In genomic region chr5:143341807-143342570, GRCh38 we compare ENCODE assay signal across 10 cellular contexts.
DNase-seq lines count a peak whose midpoint lies in the region; ATAC-seq and TF ChIP-seq lines count a peak whose summit lies in the region.
"Had no signal": no experiment of that assay in that cellular context is flagged by ENCODE, and none has a peak within 500 bp of the region (broad histone marks: within the 10 kb centered on the region; RNA-seq: fewer than 3 reads in every experiment).

No MANE protein-coding gene starts in this region.

- H3K4me1 Mint-ChIP-seq in Calu3 (ENCODE audit: low read depth, unreplicated experiment): peaks cover 36% of the 10 kb centered on the region

- no peaks in the 10 kb centered on the region for H3K27me3 ChIP-seq in mammary epithelial cell (ENCODE audit: insufficient read depth, low read length)
- H3K27me3 ChIP-seq in thyroid gland: no peaks in the 10 kb centered on the region

- dilution Hi-C loops in mammary epithelial cell (cut with HindIII; ENCODE audit: low sequenced_read_pairs): no loop called here

- H2AFZ ChIP-seq in mammary epithelial cell (ENCODE audit: low read depth, low read length): no peak overlapping the region

- no peak for DNase-seq in Calu3
- peak; percentile 67 for DNase-seq in LHCN-M2 (ENCODE audit: low read depth)
- DNase-seq in mammary epithelial cell: peak; percentile 73
- peak; percentile 39 to 40 for DNase-seq in lung microvascular endothelial cell (ENCODE audit: low read depth in 2 of 2)
- no peak for DNase-seq in thyroid gland
- DNase-seq in mucosa of gallbladder (ENCODE audit: low spot score): no peak
- DNase-seq: activated CD8-positive, alpha-beta memory T cell treated with anti-CD3 and anti-CD28 coated beads, Interleukin-2, amount 10 ng/mL, durations not matched to agents 7 days and 5 days; NCI-H82 had no signal

- no peaks in the 10 kb centered on the region for H3K36me3 Mint-ChIP-seq in Calu3 (ENCODE audit: insufficient read depth, unreplicated experiment)

- in situ Hi-C loops in mammary epithelial cell (cut with MboI; ENCODE audit: low sequenced_read_pairs in 2 of 2): no loop called here

- TF ChIP-seq CTCF in Calu3 (IDR thresholded peaks at IDR 0.05; ENCODE audit: unreplicated experiment): no peak
- no peak for TF ChIP-seq CTCF in mammary epithelial cell (conservative IDR thresholded peaks at IDR 0.05 in 1 of 2, IDR thresholded peaks at IDR 0.05 in 1 of 2; ENCODE audit: extremely low read depth in 1 of 2, insufficient read depth in 1 of 2, low read depth in 1 of 2, low read length in 2 of 2)
- TF ChIP-seq CTCF in thyroid gland (IDR thresholded peaks at IDR 0.05): no peak

- 67% methylated on average over 4 of the region's 4 CpGs for WGBS in mammary epithelial cell (ENCODE audit: low coverage, missing lambda C conversion rate)
- WGBS in thyroid gland, 2 donors: 80 to 86% methylated on average over 4 of the region's 4 CpGs

- no peak for ATAC-seq in GM21360 (IDR thresholded peaks at IDR 0.05; ENCODE audit: unreplicated experiment)
- no peak for ATAC-seq in GM19397 (IDR thresholded peaks at IDR 0.05; ENCODE audit: unreplicated experiment)
- ATAC-seq: activated CD8-positive, alpha-beta memory T cell treated with anti-CD3 and anti-CD28 coated beads, Interleukin-2, amount 10 ng/mL, durations not matched to agents 7 days and 5 days had no signal

- peak overlapping the region; percentile 15 for H3K4me2 ChIP-seq in mammary epithelial cell (ENCODE audit: insufficient read depth, low read depth, low read length)

- CTCF ChIA-PET in Calu3 (lab: Charles Lee): no interaction called here
- CTCF ChIA-PET in mammary epithelial cell (lab: Charles Lee; ENCODE audit: low non-redundant PET): no interaction called here

- TF ChIP-seq POLR2A in thyroid gland (IDR thresholded peaks at IDR 0.05): no peak

- peaks cover 3% of the 10 kb centered on the region for H3K9me3 Mint-ChIP-seq in Calu3 (ENCODE audit: low read depth, unreplicated experiment)

- H3K9ac ChIP-seq in mammary epithelial cell (ENCODE audit: insufficient read depth, low read length): no peak overlapping the region

- intact Hi-C loops in Calu3 (cut with micrococcal nuclease; ENCODE audit: unreplicated experiment) (no loop called here), mammary epithelial cell (cut with micrococcal nuclease) (no loop called here), thyroid gland (cut with DNase I) (no loop called here)

- H3K4me3 Mint-ChIP-seq in Calu3 (ENCODE audit: low read depth, unreplicated experiment): no peak overlapping the region
- H3K4me3 Mint-ChIP-seq: activated CD8-positive, alpha-beta memory T cell treated with anti-CD3 and anti-CD28 coated beads, Interleukin-2, amount 10 ng/mL, durations not matched to agents 7 days and 5 days had no signal

- peak overlapping the region; percentile 26 for H3K27ac Mint-ChIP-seq in Calu3 (ENCODE audit: unreplicated experiment)
- H3K27ac Mint-ChIP-seq: activated CD8-positive, alpha-beta memory T cell treated with anti-CD3 and anti-CD28 coated beads, Interleukin-2, amount 10 ng/mL, durations not matched to agents 7 days and 5 days had no signal

- H4K20me1 ChIP-seq in mammary epithelial cell (ENCODE audit: insufficient read depth, low read length): no peaks in the 10 kb centered on the region

- H3K9me3 ChIP-seq in mammary epithelial cell (replicated peaks; ENCODE audit: insufficient read depth, low read length): no peaks in the 10 kb centered on the region
- H3K9me3 ChIP-seq in thyroid gland: no peaks in the 10 kb centered on the region

- no peaks in the 10 kb centered on the region for H3K27me3 Mint-ChIP-seq in Calu3 (ENCODE audit: unreplicated experiment)
- H3K27me3 Mint-ChIP-seq: activated CD8-positive, alpha-beta memory T cell treated with anti-CD3 and anti-CD28 coated beads, Interleukin-2, amount 10 ng/mL, durations not matched to agents 7 days and 5 days had no signal

- H3K4me1 ChIP-seq in mammary epithelial cell (ENCODE audit: insufficient read depth, low read length): peaks cover 19% of the 10 kb centered on the region
- H3K4me1 ChIP-seq in thyroid gland: peaks cover 6 to 19% of the 10 kb centered on the region in 2 donors

- H3K36me3 ChIP-seq in mammary epithelial cell (ENCODE audit: insufficient read depth, low read length) (peaks cover 10% of the 10 kb centered on the region), thyroid gland (no peaks in the 10 kb centered on the region)

- peaks cover 93% of the 10 kb centered on the region for H3K79me2 ChIP-seq in mammary epithelial cell (ENCODE audit: insufficient read depth, low read length)

- H3K27ac ChIP-seq in mammary epithelial cell (ENCODE audit: insufficient read depth, low read depth, low read length) (peak overlapping the region; percentile 55), thyroid gland (no peak overlapping the region)

- no peak overlapping the region for H3K4me3 ChIP-seq in mammary epithelial cell (replicated peaks in 1 of 3; ENCODE audit: insufficient read depth in 1 of 3, low read depth in 2 of 3, low read length in 3 of 3)
- H3K4me3 ChIP-seq in thyroid gland (replicated peaks in 1 of 3): no peak overlapping the region

- BruUV-seq in Calu3 (replicated peaks; lab: Mats Ljungman, UMichigan): no TSS peak
- BruUV-seq in mammary epithelial cell (replicated peaks; lab: Mats Ljungman, UMichigan): no TSS peak

Comparison
In these comparisons a context has a peak if more than half of its experiments do, and no peak if none do; other contexts are left out.
1. DNase-seq: peak in LHCN-M2 (single experiment), mammary epithelial cell (single experiment) and lung microvascular endothelial cell (2 of 2); none in Calu3 (single experiment), thyroid gland (0 of 2) and mucosa of gallbladder (single experiment).